In genomic region chr12:6488240-6488639, GRCh38 we compare ENCODE assay signal across 32 cellular contexts. TPM values are rescaled to one million over a fixed set of nuclear protein-coding genes. Genes with fewer than 3 reads are reported as not detected.
"Had no signal": no experiment of that assay in that cellular context is flagged by ENCODE, and none has a peak within 500 bp of the region (broad histone marks: within the 10 kb centered on the region; RNA-seq: fewer than 3 reads in every experiment).

No MANE protein-coding gene starts in this region.

- H3K36me3 Mint-ChIP-seq: mesothelial cell of epicardium had no signal

- H3K4me1 ChIP-seq: parathyroid adenoma, uterus had no signal

- H3K4me3 ChIP-seq: dorsolateral prefrontal cortex, gastrocnemius medialis, heart left ventricle, hepatocyte, lung, mucosa of descending colon, neural progenitor cell, smooth muscle cell, suprapubic skin, transverse colon, upper lobe of right lung, uterus had no signal

- H3K27ac ChIP-seq: dorsolateral prefrontal cortex, epithelial cell of prostate, gastrocnemius medialis, heart left ventricle, hepatocyte, neural progenitor cell, parathyroid adenoma, suprapubic skin, transverse colon, upper lobe of right lung, uterus had no signal

- H3K9me3 ChIP-seq: gastrocnemius medialis, heart left ventricle, mucosa of descending colon, suprapubic skin, transverse colon, upper lobe of right lung, uterus had no signal

- H3K9me3 Mint-ChIP-seq: mesothelial cell of epicardium; nephron; neural progenitor cell; stimulated activated naive CD8-positive, alpha-beta T cell treated with anti-CD3 and anti-CD28 coated beads, Interleukin-15, amount 100 ng/mL, for 72 hours had no signal

- ATAC-seq: esophagus mucosa; gastrocnemius medialis; heart left ventricle; left lobe of liver; mucosa of descending colon; sciatic nerve; stimulated activated naive CD8-positive, alpha-beta T cell treated with anti-CD3 and anti-CD28 coated beads, Interleukin-15, amount 100 ng/mL, for 72 hours; upper lobe of right lung had no signal

- H3K4me3 Mint-ChIP-seq: mesothelial cell of epicardium; naive B cell; nephron; neural progenitor cell; stimulated activated naive CD8-positive, alpha-beta T cell treated with anti-CD3 and anti-CD28 coated beads, Interleukin-15, amount 100 ng/mL, for 72 hours had no signal

- H3K27ac Mint-ChIP-seq: mesothelial cell of epicardium, nephron, neural progenitor cell, progenitor cell of endocrine pancreas had no signal

- H3K27me3 Mint-ChIP-seq: stimulated activated naive CD8-positive, alpha-beta T cell treated with anti-CD3 and anti-CD28 coated beads, Interleukin-15, amount 100 ng/mL, for 72 hours had no signal

- H3K36me3 ChIP-seq: suprapubic skin, transverse colon, upper lobe of right lung, uterus had no signal

- DNase-seq: dorsolateral prefrontal cortex; effector CD4-positive, alpha-beta T cell; foreskin fibroblast; gastrocnemius medialis; heart left ventricle; kidney; mesenchymal stem cell; mucosa of descending colon; naive B cell; stimulated activated CD4-positive, alpha-beta T cell treated with anti-CD3 and anti-CD28 coated beads, Interleukin-12 subunit alpha, Interleukin-12 subunit beta, amount 100 ng/mL, for 4 hours; stimulated activated CD4-positive, alpha-beta T cell treated with anti-CD3 and anti-CD28 coated beads, Interleukin-1b, Interleukin-23, amount 100 ng/mL, for 48 hours; stimulated activated CD4-positive, alpha-beta T cell treated with anti-CD3 and anti-CD28 coated beads, Interleukin-4, amount 100 ng/mL, for 1 hour; stimulated activated CD8-positive, alpha-beta memory T cell treated with anti-CD3 and anti-CD28 coated beads, Interleukin-4, amount 100 ng/mL, for 48 hours; stimulated activated naive CD4-positive, alpha-beta T cell; stimulated activated naive CD8-positive, alpha-beta T cell treated with anti-CD3 and anti-CD28 coated beads, Interleukin-15, amount 100 ng/mL, for 72 hours; transverse colon; upper lobe of right lung; uterus had no signal

RNA-seq across cellular contexts. Expression of gene CD27, which starts 43.5 kb away (rescaled TPM):
- total RNA-seq: hepatocyte, mesothelial cell of epicardium, osteoblast, progenitor cell of endocrine pancreas, smooth muscle cell had no signal
